17 cellular contexts compared by ENCODE assay signal in genomic region chr18:47996091-47996541, GRCh38.
A peak's percentile ranks its signal among the peaks of the same experiment; 100 is the strongest.
DNase-seq lines count a peak whose midpoint lies in the region; TF ChIP-seq lines count a peak whose summit lies in the region.
"Had no signal": no experiment of that assay in that cellular context is flagged by ENCODE, and none has a peak within 500 bp of the region (broad histone marks: within the 10 kb centered on the region; RNA-seq: fewer than 3 reads in every experiment).

No MANE protein-coding gene starts in this region.

- 49 to 56% methylated on average over 3 of the region's 3 CpGs for WGBS in transverse colon (ENCODE audit: low coverage in 1 of 2), 2 donors
- 24% methylated on average over 3 of the region's 3 CpGs for WGBS in hepatocyte (ENCODE audit: low lambda C conversion rate, missing lambda C conversion rate)

- no peaks in the 10 kb centered on the region for H3K36me3 ChIP-seq in BLaER1 treated with 17β-estradiol and CSF1 and Interleukin-3, amounts not matched to agents 10 nM and 100 nM
- no peaks in the 10 kb centered on the region for H3K36me3 ChIP-seq in transverse colon
- H3K36me3 ChIP-seq in hepatocyte (replicated peaks; ENCODE audit: insufficient read depth, low read depth), result no peaks in the 10 kb centered on the region
- H3K36me3 ChIP-seq: breast epithelium, gastrocnemius medialis had no signal

- DNase-seq in NCI-H1436 (lab: John Stamatoyannopoulos, UW), result peak; percentile 25
- peak; percentile 94 for DNase-seq in NCI-H82 treated with DMSO at 0.1 percent for 48 hours (lab: John Stamatoyannopoulos, UW; ENCODE audit: unreplicated experiment)
- peak; percentile 32 for DNase-seq in kidney tubule cell (ENCODE audit: low spot score)
- no peak for DNase-seq in NCI-H1048 (lab: John Stamatoyannopoulos, UW)
- DNase-seq in transverse colon, result no peak
- no peak for DNase-seq in chondrocyte (ENCODE audit: low spot score)
- no peak for DNase-seq in hepatocyte (ENCODE audit: low spot score)
- DNase-seq: activated B cell treated with CpG ODN at 0.5 μM for 24 hours; activated CD8-positive, alpha-beta memory T cell treated with anti-CD3 and anti-CD28 coated beads, Interleukin-2, amount 10 ng/mL, durations not matched to agents 7 days and 5 days; activated naive CD4-positive, alpha-beta T cell treated with anti-CD3 and anti-CD28 coated beads for 36 hours; effector memory CD4-positive, alpha-beta T cell; gastrocnemius medialis; NCI-H510A; small intestine; stimulated activated naive CD4-positive, alpha-beta T cell treated with Interleukin-2 at 50 U/mL for 16 hours had no signal

- H4K20me1 ChIP-seq in BLaER1 treated with 17β-estradiol and CSF1 and Interleukin-3, amounts not matched to agents 10 nM and 100 nM, result no peaks in the 10 kb centered on the region
- no peaks in the 10 kb centered on the region for H4K20me1 ChIP-seq in hepatocyte (ENCODE audit: insufficient read depth, poor library complexity, severe bottlenecking)

- no peak overlapping the region for H2AFZ ChIP-seq in hepatocyte

- no peaks in the 10 kb centered on the region for H3K27me3 ChIP-seq in BLaER1 treated with 17β-estradiol and CSF1 and Interleukin-3, amounts not matched to agents 10 nM and 100 nM
- peaks cover 1% of the 10 kb centered on the region for H3K27me3 ChIP-seq in transverse colon
- H3K27me3 ChIP-seq in hepatocyte, result no peaks in the 10 kb centered on the region
- H3K27me3 ChIP-seq: breast epithelium, gastrocnemius medialis had no signal

- peaks cover 0 to 24% (median 6%) of the 10 kb centered on the region in 11 experiments; a peak in 13 of 22 replicates for H3K9me3 ChIP-seq in BLaER1 treated with 17β-estradiol and CSF1 and Interleukin-3, amounts not matched to agents 10 nM and 100 nM (replicated peaks in 1 of 11)
- peaks cover 5% of the 10 kb centered on the region in 2 donors for H3K9me3 ChIP-seq in transverse colon
- H3K9me3 ChIP-seq in hepatocyte (ENCODE audit: low read depth), result no peaks in the 10 kb centered on the region
- H3K9me3 ChIP-seq: breast epithelium had no signal

- H3K9ac ChIP-seq in BLaER1 treated with 17β-estradiol and CSF1 and Interleukin-3, amounts not matched to agents 10 nM and 100 nM, result no peak overlapping the region

- H3K27ac ChIP-seq in BLaER1 treated with 17β-estradiol and CSF1 and Interleukin-3, amounts not matched to agents 10 nM and 100 nM, result no peak overlapping the region
- no peak overlapping the region for H3K27ac ChIP-seq in transverse colon
- no peak overlapping the region for H3K27ac ChIP-seq in hepatocyte
- H3K27ac ChIP-seq: breast epithelium, gastrocnemius medialis had no signal

- peaks cover 20 to 86% (median 80%) of the 10 kb centered on the region in 10 experiments for H3K4me1 ChIP-seq in BLaER1 treated with 17β-estradiol and CSF1 and Interleukin-3, amounts not matched to agents 10 nM and 100 nM
- H3K4me1 ChIP-seq in transverse colon, result no peaks in the 10 kb centered on the region
- H3K4me1 ChIP-seq in hepatocyte (ENCODE audit: insufficient read depth), result no peaks in the 10 kb centered on the region
- H3K4me1 ChIP-seq: breast epithelium, gastrocnemius medialis had no signal

- H3K79me2 ChIP-seq in hepatocyte, result no peaks in the 10 kb centered on the region

- H3K4me2 ChIP-seq in BLaER1 treated with 17β-estradiol and CSF1 and Interleukin-3, amounts not matched to agents 10 nM and 100 nM, result peak overlapping the region in 9 of 11 experiments; percentile 1 to 54 (median 42); a peak in 15 of 22 replicates
- H3K4me2 ChIP-seq in hepatocyte, result no peak overlapping the region

- TF ChIP-seq POLR2A in transverse colon (IDR thresholded peaks at IDR 0.05), result no peak

- no peak overlapping the region for H3K4me3 Mint-ChIP-seq in chondrocyte (ENCODE audit: unreplicated experiment)
- H3K4me3 Mint-ChIP-seq: activated B cell treated with CpG ODN at 0.5 μM for 24 hours; activated CD8-positive, alpha-beta memory T cell treated with anti-CD3 and anti-CD28 coated beads, Interleukin-2, amount 10 ng/mL, durations not matched to agents 7 days and 5 days; activated naive CD4-positive, alpha-beta T cell treated with anti-CD3 and anti-CD28 coated beads for 36 hours had no signal

- peaks cover 3% of the 10 kb centered on the region for H3K4me1 Mint-ChIP-seq in chondrocyte (ENCODE audit: low read depth)
- H3K4me1 Mint-ChIP-seq: activated CD8-positive, alpha-beta memory T cell treated with anti-CD3 and anti-CD28 coated beads, Interleukin-2, amount 10 ng/mL, durations not matched to agents 7 days and 5 days had no signal

- peaks cover 8% of the 10 kb centered on the region for H3K9me3 Mint-ChIP-seq in chondrocyte (ENCODE audit: low read depth)

- H3K27me3 Mint-ChIP-seq in chondrocyte (ENCODE audit: low read depth), result no peaks in the 10 kb centered on the region

- no peak overlapping the region for H3K4me3 ChIP-seq in BLaER1 treated with 17β-estradiol and CSF1 and Interleukin-3, amounts not matched to agents 10 nM and 100 nM
- no peak overlapping the region for H3K4me3 ChIP-seq in transverse colon
- H3K4me3 ChIP-seq in hepatocyte, result no peak overlapping the region
- H3K4me3 ChIP-seq: breast epithelium, gastrocnemius medialis had no signal

- H3K27ac Mint-ChIP-seq in chondrocyte (ENCODE audit: unreplicated experiment), result no peak overlapping the region
- H3K27ac Mint-ChIP-seq: activated B cell treated with CpG ODN at 0.5 μM for 24 hours; activated CD8-positive, alpha-beta memory T cell treated with anti-CD3 and anti-CD28 coated beads, Interleukin-2, amount 10 ng/mL, durations not matched to agents 7 days and 5 days; activated naive CD4-positive, alpha-beta T cell treated with anti-CD3 and anti-CD28 coated beads for 36 hours had no signal

- no peaks in the 10 kb centered on the region for H3K36me3 Mint-ChIP-seq in chondrocyte (ENCODE audit: low read depth)
- H3K36me3 Mint-ChIP-seq: activated CD8-positive, alpha-beta memory T cell treated with anti-CD3 and anti-CD28 coated beads, Interleukin-2, amount 10 ng/mL, durations not matched to agents 7 days and 5 days had no signal

- TF ChIP-seq CTCF in transverse colon (IDR thresholded peaks at IDR 0.05) (no peak), chondrocyte (IDR thresholded peaks at IDR 0.05) (no peak), hepatocyte (IDR thresholded peaks at IDR 0.05; ENCODE audit: poor library complexity) (no peak)

- no peak for TF ChIP-seq EP300 in transverse colon (IDR thresholded peaks at IDR 0.05; ENCODE audit: low read depth)

- no peaks in the 10 kb centered on the region for H3K9me2 ChIP-seq in hepatocyte (replicated peaks; ENCODE audit: insufficient read depth)

- intact Hi-C loops in transverse colon (cut with DNase I; ENCODE audit: low total_unique reads), result loop anchor here (10.0 kb wide), 1 partner anchor 1081 kb away; the partner anchor contains the start of genes KATNAL2 and PIAS2

- in situ Hi-C loops in transverse colon (cut with MboI; ENCODE audit: low pct_ligation_motif_present in 1 of 4, low pct_unique_long_range_greater_than_20kb in 1 of 4, low sequenced_read_pairs in 3 of 4), result no loop called here

Comparison
In these comparisons a context has a peak if more than half of its experiments do, and no peak if none do; other contexts are left out.
1. DNase-seq: peak in NCI-H1436 (single experiment), NCI-H82 treated with DMSO at 0.1 percent for 48 hours (single experiment) and kidney tubule cell (single experiment); none in NCI-H1048 (single experiment), transverse colon (single experiment), chondrocyte (single experiment) and hepatocyte (single experiment).